In the genomic region with DNA sequence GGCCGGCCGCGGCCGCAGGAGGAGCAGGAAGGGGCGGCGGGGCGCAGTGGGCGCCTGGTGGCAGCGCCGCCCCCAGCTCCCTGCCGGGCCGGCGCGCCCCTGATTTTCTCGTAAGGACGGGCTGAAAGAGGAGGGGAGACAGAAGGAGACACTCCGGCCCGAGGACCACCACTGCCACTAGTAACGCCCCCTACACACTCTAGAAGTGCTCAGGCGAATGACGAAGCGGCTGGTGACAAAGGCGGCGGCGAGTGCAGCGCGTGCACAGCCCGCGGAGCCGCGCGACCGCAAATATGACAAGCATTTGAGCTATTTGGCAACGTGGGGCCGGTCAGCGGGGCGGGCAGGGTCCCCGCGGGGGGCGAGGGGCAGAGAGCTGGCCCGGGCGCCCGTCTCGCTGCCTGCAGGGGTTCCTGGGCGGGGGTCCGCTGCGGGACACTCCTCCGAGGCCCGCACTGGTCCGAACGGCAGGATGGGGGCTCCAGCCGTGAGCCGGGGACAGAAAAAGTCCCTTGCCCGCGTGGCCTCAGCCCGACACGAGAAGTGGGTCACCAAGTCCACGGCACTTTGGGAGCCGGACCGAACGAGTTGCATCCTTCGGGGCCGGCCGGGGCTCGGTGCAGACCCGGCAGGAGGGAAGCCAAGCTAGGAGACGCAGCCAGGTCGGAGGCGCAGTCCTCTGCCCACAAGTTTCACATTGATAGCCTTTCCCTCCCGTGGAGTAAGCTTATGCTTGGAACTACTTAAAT, we compare ENCODE assay signal across 8 cellular contexts. TPM values are rescaled to one million over a fixed set of nuclear protein-coding genes. Genes with fewer than 3 reads are reported as not detected.
DNase-seq lines count a peak whose midpoint lies in the region; ATAC-seq and TF ChIP-seq lines count a peak whose summit lies in the region.

No MANE protein-coding gene starts in this region.

- peak overlapping the region; percentile 75 for H3K9ac ChIP-seq in ES-I3 (ENCODE audit: low read depth, low read length)
- H3K9ac ChIP-seq in SK-N-MC (ENCODE audit: insufficient read length): peak overlapping the region; percentile 68

- peak overlapping the region; percentile 48 for H3K27ac ChIP-seq in SK-N-MC

- H3K36me3 Mint-ChIP-seq in glutamatergic neuron (ENCODE audit: unreplicated experiment): no peaks in the 10 kb centered on the region

- peak overlapping the region; percentile 92 for H3K4me3 Mint-ChIP-seq in glutamatergic neuron (ENCODE audit: unreplicated experiment)

- H3K36me3 ChIP-seq in ES-I3 (ENCODE audit: insufficient read depth, low read length): no peaks in the 10 kb centered on the region
- H3K36me3 ChIP-seq in SK-N-MC (ENCODE audit: insufficient read depth, low read length): no peaks in the 10 kb centered on the region

- ATAC-seq in GM21825 (IDR thresholded peaks at IDR 0.05; ENCODE audit: unreplicated experiment): peak; percentile 25

- peaks cover 7% of the 10 kb centered on the region for H3K9me3 Mint-ChIP-seq in glutamatergic neuron (ENCODE audit: unreplicated experiment)

- H3K27me3 Mint-ChIP-seq in glutamatergic neuron (ENCODE audit: unreplicated experiment): peaks cover 5% of the 10 kb centered on the region

- TF ChIP-seq CTCF in glutamatergic neuron (IDR thresholded peaks at IDR 0.05; ENCODE audit: partially characterized antibody, unreplicated experiment): no peak

- intact Hi-C loops in posterior cingulate gyrus (cut with DNase I): loop anchor here (2.0 to 5.0 kb wide), 2 partner anchors 113 to 211 kb away; no protein-coding TSS in a partner anchor

- DNase-seq in KG1 (lab: John Stamatoyannopoulos, UW) (peak; percentile 61), SK-N-MC (ENCODE audit: low read depth, low spot score) (no peak), glutamatergic neuron (no peak), posterior cingulate gyrus (peak in 8 of 10 donors; percentile 34 to 92 (median 56)), occipital lobe (lab: John Stamatoyannopoulos, UW) (no peak)
- DNase-seq in activated naive CD4-positive, alpha-beta T cell treated with anti-CD3 and anti-CD28 coated beads, Interleukin-2, amount 50 U/mL, for 16 hours: peak; percentile 63

- peak overlapping the region; percentile 75 for H3K4me3 ChIP-seq in SK-N-MC

- H3K4me1 Mint-ChIP-seq in glutamatergic neuron (ENCODE audit: low read depth, unreplicated experiment): peaks cover 36% of the 10 kb centered on the region

- H3K4me1 ChIP-seq in ES-I3 (ENCODE audit: insufficient read depth, low read length): peaks cover 26% of the 10 kb centered on the region

- peak overlapping the region; percentile 85 for H3K27ac Mint-ChIP-seq in glutamatergic neuron (ENCODE audit: unreplicated experiment)

- H3K9me3 ChIP-seq in ES-I3 (ENCODE audit: control insufficient read depth, insufficient read depth, low read length) (no peaks in the 10 kb centered on the region), SK-N-MC (ENCODE audit: low read depth, low read length) (no peaks in the 10 kb centered on the region)

RNA-seq across cellular contexts. Expression of a gene that starts 0.5 kb away (rescaled TPM):
- total RNA-seq in glutamatergic neuron (ENCODE audit: unreplicated experiment) (15.7 TPM), occipital lobe (8.7 TPM)

Comparison
In these comparisons a context has a peak if more than half of its experiments do, and no peak if none do; other contexts are left out.
1. DNase-seq: peak in KG1 (single experiment), activated naive CD4-positive, alpha-beta T cell treated with anti-CD3 and anti-CD28 coated beads, Interleukin-2, amount 50 U/mL, for 16 hours (single experiment) and posterior cingulate gyrus (8 of 10); none in SK-N-MC (single experiment), glutamatergic neuron (single experiment) and occipital lobe (single experiment).